Comparison of ENCODE assay signal across 7 cellular contexts in the genomic region with DNA sequence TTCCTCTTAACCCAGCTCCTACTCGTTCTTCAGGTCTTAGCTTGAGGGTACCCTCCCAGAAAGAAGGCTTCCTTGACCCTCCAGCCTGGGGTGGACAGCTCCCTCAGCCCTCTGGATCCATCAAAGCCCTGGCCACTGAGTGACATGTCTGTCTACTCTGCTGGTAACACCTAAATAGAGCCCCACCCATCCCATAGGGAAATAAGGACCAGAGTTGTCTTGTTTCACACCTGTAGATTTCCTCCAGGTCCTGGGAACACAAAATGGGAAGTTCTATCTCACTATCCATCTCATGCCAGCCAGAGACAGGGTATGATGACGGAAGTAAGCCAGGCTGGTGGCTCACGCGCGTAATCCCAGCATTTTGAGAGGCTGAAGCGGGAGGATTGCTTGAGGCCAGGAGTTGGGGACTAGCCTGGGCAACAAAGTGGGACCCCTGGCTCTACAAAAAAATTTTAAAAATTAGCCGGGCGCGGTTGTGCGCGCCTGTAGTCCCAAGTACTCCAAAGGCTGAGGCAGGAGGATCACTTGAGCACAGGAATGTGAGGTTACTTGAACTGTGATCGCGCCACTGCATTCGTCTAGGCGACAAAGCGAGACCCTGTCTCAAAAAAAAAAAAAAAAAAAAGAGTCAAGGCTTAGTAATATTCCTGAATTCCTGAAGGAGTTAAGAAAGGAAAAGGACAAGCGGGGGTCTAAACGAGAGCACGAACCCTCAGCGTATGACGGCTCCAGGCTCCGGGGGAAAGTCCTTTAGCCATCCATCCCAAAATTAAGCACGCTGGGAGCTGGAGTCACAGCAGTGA. TPM values are rescaled to one million over a fixed set of nuclear protein-coding genes. Genes with fewer than 3 reads are reported as not detected.
DNase-seq lines count a peak whose midpoint lies in the region; ATAC-seq and TF ChIP-seq lines count a peak whose summit lies in the region.

No MANE protein-coding gene starts in this region.

- H3K4me1 ChIP-seq in HAP-1 (peaks cover 13% of the 10 kb centered on the region), esophagus (ENCODE audit: control insufficient read depth in 2 of 2, insufficient read depth in 2 of 2, low read length in 1 of 2) (peaks cover 2 to 6% of the 10 kb centered on the region in 2 donors), neural progenitor cell (peaks cover 10% of the 10 kb centered on the region)

- no peaks in the 10 kb centered on the region for H3K9me3 ChIP-seq in HAP-1
- no peaks in the 10 kb centered on the region for H3K9me3 ChIP-seq in esophagus (ENCODE audit: control insufficient read depth in 2 of 2, insufficient read depth in 1 of 2, low read depth in 1 of 2, low read length in 1 of 2)
- H3K9me3 ChIP-seq in neural progenitor cell (ENCODE audit: low read depth), result no peaks in the 10 kb centered on the region

- peak overlapping the region; percentile 97 for H3K4me3 Mint-ChIP-seq in neural progenitor cell

- in situ Hi-C loops in HAP-1 (cut with MboI; ENCODE audit: low sequenced_read_pairs), result no loop called here

- H4K20me1 ChIP-seq in neural progenitor cell (ENCODE audit: low read depth), result peaks cover 3% of the 10 kb centered on the region

- 6 to 8% methylated on average over 23 of the region's 23 CpGs for WGBS in esophagus, 2 donors

- peaks cover 21% of the 10 kb centered on the region for H3K4me1 Mint-ChIP-seq in neural progenitor cell

- H3F3A ChIP-seq in neural progenitor cell (ENCODE audit: low read depth), result peaks cover 61% of the 10 kb centered on the region

- H3K27ac ChIP-seq in esophagus (ENCODE audit: low read depth in 2 of 2, low read length in 1 of 2) (peak overlapping the region; percentile 97 to 98), neural progenitor cell (no peak overlapping the region)

- DNase-seq in HAP-1 (ENCODE audit: low spot score in 2 of 2), result no peak
- peak; percentile 37 for DNase-seq in SW480 (ENCODE audit: low spot score)
- DNase-seq in neural progenitor cell (ENCODE audit: low spot score), result no peak
- no peak for DNase-seq in NCI-H1436 (lab: John Stamatoyannopoulos, UW)
- no peak for DNase-seq in amniotic stem cell (lab: John Stamatoyannopoulos, UW)

- peak overlapping the region; percentile 94 for H3K27ac Mint-ChIP-seq in neural progenitor cell

- H3K27me3 ChIP-seq in HAP-1 (ENCODE audit: low read depth) (no peaks in the 10 kb centered on the region), esophagus (ENCODE audit: control insufficient read depth in 1 of 2, insufficient read depth in 2 of 2, low read length in 2 of 2) (no peaks in the 10 kb centered on the region), neural progenitor cell (no peaks in the 10 kb centered on the region)

- peak overlapping the region; percentile 94 for H3K4me2 ChIP-seq in neural progenitor cell

- H3K4me3 ChIP-seq in HAP-1 (peak overlapping the region; percentile 82), esophagus (ENCODE audit: low read depth in 1 of 2, low read length in 2 of 2) (peak overlapping the region; percentile 81 to 85), neural progenitor cell (peak overlapping the region; percentile 94)

- peaks cover 20% of the 10 kb centered on the region for H3K36me3 Mint-ChIP-seq in neural progenitor cell

- no peak for TF ChIP-seq CTCF in neural progenitor cell (IDR thresholded peaks at IDR 0.05)

- peak overlapping the region; percentile 97 for H2AFZ ChIP-seq in neural progenitor cell (replicated peaks)

- peak overlapping the region; percentile 95 for H3K9ac ChIP-seq in neural progenitor cell

- H3K9me3 Mint-ChIP-seq in neural progenitor cell, result no peaks in the 10 kb centered on the region

- peaks cover 5% of the 10 kb centered on the region for H3K27me3 Mint-ChIP-seq in neural progenitor cell (ENCODE audit: insufficient read depth, low read depth)

- peaks cover 27% of the 10 kb centered on the region for H3K79me2 ChIP-seq in neural progenitor cell (ENCODE audit: low read depth)

- no peak for ATAC-seq in GM19452 (IDR thresholded peaks at IDR 0.05; ENCODE audit: unreplicated experiment)

- H3K36me3 ChIP-seq in HAP-1 (replicated peaks) (peaks cover 56% of the 10 kb centered on the region), esophagus (ENCODE audit: control insufficient read depth in 2 of 2, insufficient read depth in 2 of 2, low read length in 1 of 2) (peaks cover 20 to 32% of the 10 kb centered on the region in 2 donors), neural progenitor cell (peaks cover 5% of the 10 kb centered on the region)

RNA-seq across cellular contexts. Expression of gene CCDC97, which starts 0.5 kb away (rescaled TPM):
- polyA plus RNA-seq in esophagus, result 10 to 100 TPM; 12.2 to 14.0 TPM
- 14.1 and 19.1 TPM in 2 replicates for total RNA-seq in neural progenitor cell (ENCODE audit: low replicate concordance)

RNA-seq across cellular contexts. Expression of gene TGFB1, which starts 44.3 kb away (rescaled TPM):
- 10 to 100 TPM; 16.2 to 77.1 TPM for polyA plus RNA-seq in esophagus
- 0.65 and 1.3 TPM in 2 replicates for total RNA-seq in neural progenitor cell (ENCODE audit: low replicate concordance)

RNA-seq across cellular contexts. Expression of gene HNRNPUL1, which starts 45.3 kb away (rescaled TPM):
- polyA plus RNA-seq in esophagus, result 10 to 100 TPM; 64.9 to 73.4 TPM
- total RNA-seq in neural progenitor cell (ENCODE audit: low replicate concordance), result 126 and 188 TPM in 2 replicates

RNA-seq across cellular contexts. Expression of gene B9D2, which starts 54.5 kb away (rescaled TPM):
- 1 to 10 TPM; 3.1 to 6.0 TPM for polyA plus RNA-seq in esophagus
- 2.5 and 5.5 TPM in 2 replicates for total RNA-seq in neural progenitor cell (ENCODE audit: low replicate concordance)
